13 cellular contexts compared by ENCODE assay signal in the genomic region with DNA sequence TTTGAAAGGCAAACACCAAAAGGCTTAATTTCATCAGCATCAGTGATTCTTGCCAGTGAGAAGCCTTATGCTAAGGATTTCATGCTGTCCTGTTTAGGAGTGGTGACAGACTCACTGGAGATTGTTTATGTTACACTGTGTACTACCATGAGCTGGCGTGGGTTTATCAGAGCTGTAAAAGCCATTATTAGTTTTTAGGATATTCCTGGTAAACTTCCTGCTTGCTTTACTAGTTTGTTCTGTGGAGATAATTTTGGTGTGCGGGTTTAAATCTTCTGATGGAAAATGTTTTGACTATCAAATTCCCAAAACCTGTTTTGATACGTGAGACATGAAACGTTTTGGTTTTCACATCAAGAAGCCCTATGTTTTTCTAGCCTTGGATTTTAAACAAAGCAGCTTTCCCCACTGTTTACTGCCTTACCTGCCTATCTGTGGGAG. TPM values are rescaled to one million over a fixed set of nuclear protein-coding genes. Genes with fewer than 3 reads are reported as not detected.
DNase-seq lines count a peak whose midpoint lies in the region; ATAC-seq, FAIRE-seq and TF ChIP-seq lines count a peak whose summit lies in the region.
"Had no signal": no experiment of that assay in that cellular context is flagged by ENCODE, and none has a peak within 500 bp of the region (broad histone marks: within the 10 kb centered on the region; RNA-seq: fewer than 3 reads in every experiment).

No MANE protein-coding gene starts in this region.

- H3K79me2 ChIP-seq in PC-3 (ENCODE audit: low read length): peaks cover 97% of the 10 kb centered on the region

- no peaks in the 10 kb centered on the region for H3F3A ChIP-seq in PC-3 (ENCODE audit: low read length, unreplicated experiment)

- no peaks in the 10 kb centered on the region for H3K9me2 ChIP-seq in PC-3 (replicated peaks; ENCODE audit: low read length)

- H3K9me3 ChIP-seq in BLaER1 treated with 17β-estradiol and CSF1 and Interleukin-3, amounts not matched to agents 10 nM and 100 nM (replicated peaks in 1 of 11): peaks cover 0 to 27% (median 18%) of the 10 kb centered on the region in 11 experiments; a peak in 18 of 22 replicates
- no peaks in the 10 kb centered on the region for H3K9me3 ChIP-seq in PC-3 (ENCODE audit: low read length)
- no peaks in the 10 kb centered on the region for H3K9me3 ChIP-seq in pancreas

- intact Hi-C loops in PC-3 (cut with micrococcal nuclease) (no loop called here), pancreas (cut with DNase I) (no loop called here)

- DNase-seq in PC-3: peak; percentile 38
- peak; percentile 95 for DNase-seq in fibroblast of villous mesenchyme (ENCODE audit: low read depth)
- DNase-seq in pancreas: no peak
- DNase-seq in GOT3 (lab: John Stamatoyannopoulos, UW): no peak
- no peak for DNase-seq in NCI-H2196 (lab: John Stamatoyannopoulos, UW; ENCODE audit: unreplicated experiment)
- DNase-seq in COLO829 (ENCODE audit: low spot score): no peak
- DNase-seq in activated effector memory CD4-positive, alpha-beta T cell treated with Interleukin-2 at 50 U/mL for 16 hours: no peak
- DNase-seq: AML-193, KBM-7, kidney glomerular epithelial cell, NCI-H187 treated with DMSO at 0.1 percent for 48 hours had no signal

- 9 to 17% methylated on average over 4 of the region's 4 CpGs for WGBS in pancreas, 2 donors

- no peak overlapping the region for H3K4me3 ChIP-seq in BLaER1 treated with 17β-estradiol and CSF1 and Interleukin-3, amounts not matched to agents 10 nM and 100 nM
- no peak overlapping the region for H3K4me3 ChIP-seq in PC-3 (ENCODE audit: low read length)
- H3K4me3 ChIP-seq in fibroblast of villous mesenchyme (ENCODE audit: low read depth, low read length): no peak overlapping the region
- no peak overlapping the region for H3K4me3 ChIP-seq in pancreas

- CTCF ChIA-PET in PC-3 (lab: Charles Lee): interaction anchor here (0.7 kb wide), 1 partner anchor 11 kb away, joined by 3 read pairs; no protein-coding TSS in a partner anchor

- peaks cover 52 to 80% (median 74%) of the 10 kb centered on the region in 10 experiments for H3K4me1 ChIP-seq in BLaER1 treated with 17β-estradiol and CSF1 and Interleukin-3, amounts not matched to agents 10 nM and 100 nM
- peaks cover 12% of the 10 kb centered on the region for H3K4me1 ChIP-seq in PC-3 (ENCODE audit: insufficient read depth, low read length)
- peaks cover 5 to 19% (median 7%) of the 10 kb centered on the region in 3 donors for H3K4me1 ChIP-seq in pancreas

- no TSS peak for BruUV-seq in PC-3 (replicated peaks; lab: Mats Ljungman, UMichigan)

- no peak for FAIRE-seq in pancreas (lab: Jason Lieb, UNC)

- no peak overlapping the region for H2AFZ ChIP-seq in PC-3 (ENCODE audit: low read length)

- 0 out of 22 replicates have a peak overlapping the region, but pooled peaks of 1 of the 11 experiments have one; percentile 10 for H3K9ac ChIP-seq in BLaER1 treated with 17β-estradiol and CSF1 and Interleukin-3, amounts not matched to agents 10 nM and 100 nM
- H3K9ac ChIP-seq in PC-3 (ENCODE audit: low read length): no peak overlapping the region

- peak overlapping the region in 6 of 11 experiments; percentile 3 to 31 (median 20); a peak in 7 of 22 replicates for H3K27ac ChIP-seq in BLaER1 treated with 17β-estradiol and CSF1 and Interleukin-3, amounts not matched to agents 10 nM and 100 nM
- H3K27ac ChIP-seq in PC-3 (ENCODE audit: low read length) (no peak overlapping the region), pancreas (peak overlapping the region in 1 of 4 donors; percentile 42)

- peak; percentile 98 for ATAC-seq in PC-3
- ATAC-seq in pancreas: peak in 3 of 4 donors; percentile 26 to 48 (median 38)
- ATAC-seq: activated naive CD4-positive, alpha-beta T cell treated with anti-CD3 and anti-CD28 coated beads, Interleukin-2, amount 50 U/mL, for 72 hours had no signal

- POLR2A ChIA-PET in PC-3 (lab: Charles Lee; ENCODE audit: unreplicated experiment): interaction anchor here (0.5 to 1.0 kb wide), 5 partner anchors 8 to 742 kb away, joined by 3 to 5 read pairs (median 3); a partner anchor contains a TSS

- peak overlapping the region; percentile 49 to 88 (median 75) for H3K4me2 ChIP-seq in BLaER1 treated with 17β-estradiol and CSF1 and Interleukin-3, amounts not matched to agents 10 nM and 100 nM
- no peak overlapping the region for H3K4me2 ChIP-seq in PC-3 (ENCODE audit: low read length)

- peaks cover 0 to 20% (median 14%) of the 10 kb centered on the region in 11 experiments; a peak in 11 of 22 replicates for H3K36me3 ChIP-seq in BLaER1 treated with 17β-estradiol and CSF1 and Interleukin-3, amounts not matched to agents 10 nM and 100 nM
- peaks cover 11% of the 10 kb centered on the region for H3K36me3 ChIP-seq in PC-3 (ENCODE audit: low read depth, low read length)
- H3K36me3 ChIP-seq in pancreas: no peaks in the 10 kb centered on the region

- peaks cover 0 to 6% (median 0%) of the 10 kb centered on the region in 11 experiments; a peak in 2 of 22 replicates for H4K20me1 ChIP-seq in BLaER1 treated with 17β-estradiol and CSF1 and Interleukin-3, amounts not matched to agents 10 nM and 100 nM
- no peaks in the 10 kb centered on the region for H4K20me1 ChIP-seq in PC-3 (ENCODE audit: low read length)

- TF ChIP-seq CTCF in PC-3 (conservative IDR thresholded peaks at IDR 0.05; ENCODE audit: low read depth, low read length) (no peak), fibroblast of villous mesenchyme (IDR thresholded peaks at IDR 0.05; ENCODE audit: insufficient read depth, low read depth, low read length) (no peak), pancreas (IDR thresholded peaks at IDR 0.05) (no peak)

- no peaks in the 10 kb centered on the region for H3K27me3 ChIP-seq in BLaER1 treated with 17β-estradiol and CSF1 and Interleukin-3, amounts not matched to agents 10 nM and 100 nM
- H3K27me3 ChIP-seq in PC-3 (ENCODE audit: low read length): no peaks in the 10 kb centered on the region
- H3K27me3 ChIP-seq in pancreas: no peaks in the 10 kb centered on the region

RNA-seq across cellular contexts. Expression of a gene that starts 15.2 kb away (rescaled TPM):
- total RNA-seq in PC-3 (2014; rRNA removed): 56.9 and 57.2 TPM in 2 replicates
- total RNA-seq in fibroblast of villous mesenchyme: 69.1 and 71.2 TPM in 2 replicates
- total RNA-seq in pancreas: 10 to 100 TPM; 29.8 to 50.3 (median 34.7) TPM
- polyA plus RNA-seq in pancreas: 10 to 100 TPM; 12.1 to 12.5 TPM

Comparison
In these comparisons a context has a peak if more than half of its experiments do, and no peak if none do; other contexts are left out.
1. DNase-seq: peak in PC-3 (single experiment) and fibroblast of villous mesenchyme (single experiment); none in pancreas (0 of 6), GOT3 (single experiment), NCI-H2196 (single experiment), COLO829 (single experiment) and activated effector memory CD4-positive, alpha-beta T cell treated with Interleukin-2 at 50 U/mL for 16 hours (single experiment).